In the genomic region with DNA sequence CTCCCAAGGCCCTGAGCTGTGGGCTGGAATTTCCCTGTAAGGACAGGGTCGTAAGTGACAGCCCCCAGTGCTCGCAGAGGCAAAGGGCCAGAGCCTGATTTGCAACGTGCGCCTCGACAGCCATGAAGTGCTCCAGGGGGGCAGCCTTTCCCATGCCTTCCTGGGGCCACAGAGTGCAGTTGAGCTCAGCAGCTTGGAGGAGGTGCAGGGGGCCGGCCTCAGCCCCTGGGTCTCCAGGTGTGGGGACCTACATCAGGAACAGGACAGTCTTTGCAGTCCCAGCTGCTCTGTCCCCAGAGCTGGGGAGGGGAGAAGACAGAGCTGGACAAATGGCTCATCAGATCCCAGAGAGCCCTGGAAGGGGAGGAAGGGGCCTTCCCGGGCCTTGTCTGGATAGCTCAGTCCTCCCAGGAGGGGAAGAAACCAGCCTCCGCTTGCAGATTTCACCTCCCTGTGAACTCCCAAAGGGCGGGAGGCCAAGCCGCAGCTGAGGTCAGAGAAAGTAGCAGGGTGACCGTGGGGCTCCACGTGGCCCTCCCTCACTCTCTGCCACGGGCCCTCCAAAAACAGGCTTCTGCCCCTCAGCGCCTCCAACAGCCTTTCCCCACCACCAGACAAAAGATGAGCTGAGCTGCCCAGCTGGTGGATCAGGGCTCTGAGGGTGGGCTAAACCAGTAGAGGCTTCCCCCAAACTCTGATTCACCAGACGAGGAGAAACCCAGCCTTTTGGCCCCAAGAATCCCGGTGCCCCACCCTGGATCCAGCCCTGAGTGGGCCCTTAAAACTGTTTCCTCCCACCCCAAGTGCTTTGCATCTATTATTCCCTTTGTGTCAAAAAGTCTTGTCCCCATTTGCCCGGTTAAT, we compare ENCODE assay signal across 9 cellular contexts.
DNase-seq lines count a peak whose midpoint lies in the region; ATAC-seq and TF ChIP-seq lines count a peak whose summit lies in the region.
"Had no signal": no experiment of that assay in that cellular context is flagged by ENCODE, and none has a peak within 500 bp of the region (broad histone marks: within the 10 kb centered on the region; RNA-seq: fewer than 3 reads in every experiment).

No MANE protein-coding gene starts in this region.

- H3K36me3 ChIP-seq in breast epithelium, result no peaks in the 10 kb centered on the region
- no peaks in the 10 kb centered on the region for H3K36me3 ChIP-seq in aorta (ENCODE audit: control insufficient read depth in 1 of 2, insufficient read depth in 2 of 2, low read length in 1 of 2)

- H3K9me3 Mint-ChIP-seq in MCF 10A (ENCODE audit: unreplicated experiment) (no peaks in the 10 kb centered on the region), neural crest cell (no peaks in the 10 kb centered on the region)
- peaks cover 6% of the 10 kb centered on the region for H3K9me3 Mint-ChIP-seq in activated T-cell treated with anti-CD3 and anti-CD28 coated beads, Interleukin-2, amount 50 U/mL, for 24 hours

- H3K4me3 Mint-ChIP-seq in MCF 10A (ENCODE audit: unreplicated experiment) (no peak overlapping the region), neural crest cell (no peak overlapping the region)
- H3K4me3 Mint-ChIP-seq in activated T-cell treated with anti-CD3 and anti-CD28 coated beads, Interleukin-2, amount 50 U/mL, for 24 hours, result no peak overlapping the region
- H3K4me3 Mint-ChIP-seq: naive thymus-derived CD8-positive, alpha-beta T cell had no signal

- H3K9me3 ChIP-seq in breast epithelium (no peaks in the 10 kb centered on the region), aorta (ENCODE audit: control insufficient read depth, low read length) (no peaks in the 10 kb centered on the region)

- ATAC-seq in aorta (ENCODE audit: low FRiP score), result peak; percentile 53
- ATAC-seq: naive thymus-derived CD8-positive, alpha-beta T cell had no signal

- TF ChIP-seq CTCF in breast epithelium (IDR thresholded peaks at IDR 0.05) (no peak), MCF 10A (IDR thresholded peaks at IDR 0.05; ENCODE audit: unreplicated experiment) (no peak), fibroblast of the aortic adventitia (IDR thresholded peaks at IDR 0.05; ENCODE audit: insufficient read depth, low read length) (no peak), neural crest cell (conservative IDR thresholded peaks at IDR 0.05) (no peak)

- H3K4me1 Mint-ChIP-seq in MCF 10A (ENCODE audit: insufficient read depth, unreplicated experiment), result no peaks in the 10 kb centered on the region
- H3K4me1 Mint-ChIP-seq in neural crest cell, result peaks cover 25% of the 10 kb centered on the region
- peaks cover 7% of the 10 kb centered on the region for H3K4me1 Mint-ChIP-seq in activated T-cell treated with anti-CD3 and anti-CD28 coated beads, Interleukin-2, amount 50 U/mL, for 24 hours (ENCODE audit: low read depth)

- CTCF ChIA-PET in MCF 10A (lab: Yijun Ruan, JAX), result interaction anchor here (0.7 kb wide), 2 partner anchors 40 to 67 kb away, joined by 3 to 4 read pairs; no protein-coding TSS in a partner anchor

- no peak for TF ChIP-seq POLR2A in breast epithelium (IDR thresholded peaks at IDR 0.05)

- 47 to 65% methylated on average over 17 of the region's 17 CpGs for WGBS in aorta, 2 donors

- peak in 1 of 2 donors; percentile 55 for DNase-seq in breast epithelium (ENCODE audit: low spot score in 2 of 2)
- no peak for DNase-seq in MCF 10A (ENCODE audit: unreplicated experiment)
- peak; percentile 88 for DNase-seq in fibroblast of the aortic adventitia (ENCODE audit: low read depth)
- no peak for DNase-seq in neural crest cell (ENCODE audit: low read depth, low spot score)
- DNase-seq in aorta, result peak; percentile 79 to 86
- DNase-seq in NCI-H2171 (lab: John Stamatoyannopoulos, UW), result no peak
- no peak for DNase-seq in T1000 (lab: John Stamatoyannopoulos, UW)
- no peak for DNase-seq in activated T-cell treated with anti-CD3 and anti-CD28 coated beads, Interleukin-2, amount 50 U/mL, for 24 hours
- DNase-seq: naive thymus-derived CD8-positive, alpha-beta T cell had no signal

- no TSS peak for BruUV-seq in MCF 10A (replicated peaks; lab: Mats Ljungman, UMichigan)

- H3K27me3 ChIP-seq in breast epithelium (no peaks in the 10 kb centered on the region), aorta (ENCODE audit: control insufficient read depth in 1 of 2, insufficient read depth in 2 of 2, low read length in 1 of 2) (no peaks in the 10 kb centered on the region)

- H3K36me3 Mint-ChIP-seq in MCF 10A (ENCODE audit: insufficient read depth, unreplicated experiment) (peaks cover 5% of the 10 kb centered on the region), neural crest cell (ENCODE audit: low read depth) (no peaks in the 10 kb centered on the region)
- H3K36me3 Mint-ChIP-seq in activated T-cell treated with anti-CD3 and anti-CD28 coated beads, Interleukin-2, amount 50 U/mL, for 24 hours (ENCODE audit: low read depth), result peaks cover 8% of the 10 kb centered on the region

- intact Hi-C loops in breast epithelium (cut with DNase I; ENCODE audit: low total_unique reads) (no loop called here), MCF 10A (cut with micrococcal nuclease) (no loop called here), aorta (cut with DNase I) (loop anchor here (5.0 to 10.0 kb wide), 2 partner anchors 53 to 76 kb away; a partner anchor contains a TSS)

- H3K27ac Mint-ChIP-seq in MCF 10A (ENCODE audit: low read depth, unreplicated experiment) (no peak overlapping the region), neural crest cell (ENCODE audit: unreplicated experiment) (peak overlapping the region; percentile 74)
- H3K27ac Mint-ChIP-seq in activated T-cell treated with anti-CD3 and anti-CD28 coated beads, Interleukin-2, amount 50 U/mL, for 24 hours, result no peak overlapping the region

- POLR2A ChIA-PET in MCF 10A (lab: Yijun Ruan, JAX), result no interaction called here

- H3K4me3 ChIP-seq in breast epithelium (no peak overlapping the region), fibroblast of the aortic adventitia (ENCODE audit: low read depth, low read length) (no peak overlapping the region), aorta (ENCODE audit: low read length in 2 of 2) (no peak overlapping the region)

- H3K4me1 ChIP-seq in breast epithelium (peaks cover 0 to 7% of the 10 kb centered on the region in 2 donors), aorta (ENCODE audit: control insufficient read depth in 1 of 2, insufficient read depth in 2 of 2, low read length in 2 of 2) (no peaks in the 10 kb centered on the region)

- H3K27me3 Mint-ChIP-seq in MCF 10A (ENCODE audit: insufficient read depth, unreplicated experiment) (peaks cover 53% of the 10 kb centered on the region), neural crest cell (ENCODE audit: low read depth) (no peaks in the 10 kb centered on the region)
- no peaks in the 10 kb centered on the region for H3K27me3 Mint-ChIP-seq in activated T-cell treated with anti-CD3 and anti-CD28 coated beads, Interleukin-2, amount 50 U/mL, for 24 hours
- H3K27me3 Mint-ChIP-seq: naive thymus-derived CD8-positive, alpha-beta T cell had no signal

- H3K27ac ChIP-seq in breast epithelium (peak overlapping the region; percentile 74 to 86), aorta (ENCODE audit: low read depth in 1 of 2, low read length in 2 of 2) (peak overlapping the region in 1 of 2 donors; percentile 57)

Comparison
In these comparisons a context has a peak if more than half of its experiments do, and no peak if none do; other contexts are left out.
1. DNase-seq: peak in fibroblast of the aortic adventitia (single experiment) and aorta (2 of 2); none in MCF 10A (single experiment), neural crest cell (single experiment), NCI-H2171 (single experiment), T1000 (single experiment) and activated T-cell treated with anti-CD3 and anti-CD28 coated beads, Interleukin-2, amount 50 U/mL, for 24 hours (single experiment).
2. intact Hi-C loops: an anchor here in aorta (5.0 to 10.0 kb wide); none called in breast epithelium and MCF 10A.